Comparison of ENCODE assay signal across 12 cellular contexts in the genomic region with DNA sequence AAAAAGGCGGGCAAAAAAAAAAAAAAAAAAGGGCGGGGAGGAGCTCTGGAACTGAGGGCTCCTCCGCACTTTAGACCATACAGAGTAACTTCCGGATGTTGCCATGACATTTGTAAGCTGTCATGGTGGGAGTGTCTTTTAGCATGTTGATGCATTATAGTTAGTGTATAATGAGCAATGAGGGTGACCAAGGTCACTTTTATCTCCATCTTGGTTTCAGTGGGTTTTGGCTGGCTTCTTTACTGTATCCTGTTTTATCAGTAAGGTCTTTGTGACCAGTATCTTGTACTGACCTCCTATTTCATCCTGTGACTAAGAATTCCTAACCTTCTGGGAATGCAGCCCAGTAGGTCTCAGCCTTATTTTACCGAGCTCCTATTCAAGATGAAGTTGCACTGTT.
DNase-seq lines count a peak whose midpoint lies in the region; ATAC-seq and TF ChIP-seq lines count a peak whose summit lies in the region.
"Had no signal": no experiment of that assay in that cellular context is flagged by ENCODE, and none has a peak within 500 bp of the region (broad histone marks: within the 10 kb centered on the region; RNA-seq: fewer than 3 reads in every experiment).

No MANE protein-coding gene starts in this region.

- H3K4me3 ChIP-seq in mesendoderm (ENCODE audit: low read length) (no peak overlapping the region), upper lobe of right lung (no peak overlapping the region)

- no peaks in the 10 kb centered on the region for H3K36me3 ChIP-seq in mesendoderm (ENCODE audit: control insufficient read depth, insufficient read depth, low read length)
- no peaks in the 10 kb centered on the region for H3K36me3 ChIP-seq in upper lobe of right lung

- no peaks in the 10 kb centered on the region for H3K9me3 ChIP-seq in upper lobe of right lung
- H3K9me3 ChIP-seq: Caco-2 had no signal

- H2BK5ac ChIP-seq in mesendoderm (ENCODE audit: low read length) = no peak overlapping the region

- H2BK120ac ChIP-seq in mesendoderm (ENCODE audit: low read depth, low read length) = no peak overlapping the region

- no peak overlapping the region for H3K23ac ChIP-seq in mesendoderm (ENCODE audit: low read length)

- no peak overlapping the region for H3K18ac ChIP-seq in mesendoderm (ENCODE audit: low read length)

- H2BK15ac ChIP-seq in mesendoderm (replicated peaks; ENCODE audit: low read depth) = no peak overlapping the region

- H4K5ac ChIP-seq in mesendoderm (ENCODE audit: low read length) = no peak overlapping the region

- WGBS in mesendoderm (ENCODE audit: extremely low coverage, insufficient coverage, low lambda C conversion rate) = no CpG with 5 or more reads among the region's 5 CpGs

- no peak overlapping the region for H4K8ac ChIP-seq in mesendoderm (ENCODE audit: low read depth, low read length)

- H3K27me3 ChIP-seq in mesendoderm (ENCODE audit: insufficient read depth, low read length, poor library complexity) = no peaks in the 10 kb centered on the region
- no peaks in the 10 kb centered on the region for H3K27me3 ChIP-seq in upper lobe of right lung

- H3K27ac ChIP-seq in mesendoderm (ENCODE audit: low read depth, low read length) = no peak overlapping the region
- no peak overlapping the region for H3K27ac ChIP-seq in upper lobe of right lung

- no peaks in the 10 kb centered on the region for H3K79me1 ChIP-seq in mesendoderm (ENCODE audit: low read length)

- ATAC-seq in HG02763 (IDR thresholded peaks at IDR 0.05; ENCODE audit: unreplicated experiment) = no peak
- ATAC-seq in HG03095 (IDR thresholded peaks at IDR 0.05; ENCODE audit: unreplicated experiment) = no peak
- ATAC-seq in upper lobe of right lung = no peak
- ATAC-seq: CD8-positive, alpha-beta T cell had no signal

- H3K9ac ChIP-seq in mesendoderm (ENCODE audit: low read length) = no peak overlapping the region

- H3K4me1 ChIP-seq in mesendoderm (ENCODE audit: control insufficient read depth, low read depth, low read length) (no peaks in the 10 kb centered on the region), upper lobe of right lung (no peaks in the 10 kb centered on the region)
- H3K4me1 ChIP-seq: Caco-2 had no signal

- DNase-seq in HT1080 (ENCODE audit: low read depth) (peak; percentile 80), astrocyte of the hippocampus (ENCODE audit: low read depth, low spot score) (peak; percentile 25), mesendoderm (peak; percentile 3), upper lobe of right lung (no peak), superior temporal gyrus (ENCODE audit: extremely low spot score) (no peak)
- DNase-seq: Caco-2; CD8-positive, alpha-beta T cell; DND-41; GF-D8; H7 had no signal

- H3K56ac ChIP-seq in mesendoderm (ENCODE audit: low read length) = no peak overlapping the region

- TF ChIP-seq CTCF in upper lobe of right lung (IDR thresholded peaks at IDR 0.05) = no peak

- H3K79me2 ChIP-seq in mesendoderm (ENCODE audit: control insufficient read depth, insufficient read depth, low read length) = no peaks in the 10 kb centered on the region

- H2AK5ac ChIP-seq in mesendoderm (ENCODE audit: low read length) = no peak overlapping the region

- no peak overlapping the region for H3K4me2 ChIP-seq in mesendoderm (ENCODE audit: low read length)

- intact Hi-C loops in upper lobe of right lung (cut with DNase I) = no loop called here

- no peak overlapping the region for H3K4ac ChIP-seq in mesendoderm (ENCODE audit: low read depth, low read length)

Comparison
In these comparisons a context has a peak if more than half of its experiments do, and no peak if none do; other contexts are left out.
1. DNase-seq: peak in HT1080 (single experiment), astrocyte of the hippocampus (single experiment) and mesendoderm (single experiment); none in upper lobe of right lung (single experiment) and superior temporal gyrus (single experiment).